18 cellular contexts compared by ENCODE assay signal in genomic region chr3:65664436-65664835, GRCh38.
"Had no signal": no experiment of that assay in that cellular context is flagged by ENCODE, and none has a peak within 500 bp of the region (broad histone marks: within the 10 kb centered on the region; RNA-seq: fewer than 3 reads in every experiment).

No MANE protein-coding gene starts in this region.

- ATAC-seq: Panc1, SK-N-SH treated with all-trans-retinoic acid at 6 μM for 48 hours had no signal

- H3K4me3 ChIP-seq: MG63 had no signal

- DNase-seq: KBM-7, MG63, NCI-H1092, NCI-H1105 treated with DMSO at 0.1 percent for 48 hours, NCI-H1417 treated with DMSO at 0.1 percent for 48 hours, NCI-H146, NCI-H187, NCI-H2029, NCI-H2081 treated with DMSO at 0.1 percent for 48 hours, NCI-H2171, NCI-H226, NCI-H446, NCI-H510A, NCI-H524 treated with DMSO at 0.1 percent for 48 hours, NCI-H774, SHP77 had no signal
